In genomic region chr11:1382831-1383607, GRCh38 we compare ENCODE assay signal across 8 cellular contexts. TPM values are rescaled to one million over a fixed set of nuclear protein-coding genes. Genes with fewer than 3 reads are reported as not detected.
DNase-seq lines count a peak whose midpoint lies in the region; ATAC-seq lines count a peak whose summit lies in the region.

No MANE protein-coding gene starts in this region.

- H3K9ac ChIP-seq in ES-I3 (ENCODE audit: low read depth, low read length): peak overlapping the region; percentile 57; the same call in 1 of the 2 replicates

- H3K27me3 ChIP-seq in layer of hippocampus (ENCODE audit: control insufficient read depth, insufficient read depth, low read length): no peaks in the 10 kb centered on the region

- peak overlapping the region; percentile 75 for H3K27ac ChIP-seq in layer of hippocampus (ENCODE audit: low read depth, low read length)

- peak; percentile 73 for ATAC-seq in HG02623 (IDR thresholded peaks at IDR 0.05; ENCODE audit: unreplicated experiment)

- H3K9me3 ChIP-seq in ES-I3 (ENCODE audit: control insufficient read depth, insufficient read depth, low read length): no peaks in the 10 kb centered on the region

- no peaks in the 10 kb centered on the region for H3K36me3 ChIP-seq in ES-I3 (ENCODE audit: insufficient read depth, low read length)

- peak; percentile 29 for DNase-seq in NCI-H2171 (lab: John Stamatoyannopoulos, UW)
- DNase-seq in activated CD4-positive, alpha-beta T cell treated with anti-CD3 and anti-CD28 coated beads for 24 hours (ENCODE audit: low read depth in 2 of 2): peak; percentile 68 to 75
- peak; percentile 74 for DNase-seq in cerebellum (ENCODE audit: low spot score)
- peak; percentile 65 to 80 for DNase-seq in stimulated activated CD4-positive, alpha-beta T cell treated with anti-CD3 and anti-CD28 coated beads, Interleukin-15, amount 100 ng/mL, for 48 hours (ENCODE audit: low read depth in 2 of 2)
- no peak for DNase-seq in cerebellar nuclear complex (lab: John Stamatoyannopoulos, UW)

- peaks cover 3% of the 10 kb centered on the region; the same call in 1 of the 2 replicates for H3K4me1 ChIP-seq in ES-I3 (ENCODE audit: insufficient read depth, low read length)

RNA-seq across cellular contexts. Expression of gene BRSK2, which starts 6.7 kb away (rescaled TPM):
- total RNA-seq in cerebellum: 38.5 TPM

Comparison
In these comparisons a context has a peak if more than half of its experiments do, and no peak if none do; other contexts are left out.
1. DNase-seq: peak in NCI-H2171 (single experiment), activated CD4-positive, alpha-beta T cell treated with anti-CD3 and anti-CD28 coated beads for 24 hours (2 of 2), cerebellum (single experiment) and stimulated activated CD4-positive, alpha-beta T cell treated with anti-CD3 and anti-CD28 coated beads, Interleukin-15, amount 100 ng/mL, for 48 hours (2 of 2); none in cerebellar nuclear complex (0 of 2).